20 cellular contexts compared by ENCODE assay signal in the genomic region with DNA sequence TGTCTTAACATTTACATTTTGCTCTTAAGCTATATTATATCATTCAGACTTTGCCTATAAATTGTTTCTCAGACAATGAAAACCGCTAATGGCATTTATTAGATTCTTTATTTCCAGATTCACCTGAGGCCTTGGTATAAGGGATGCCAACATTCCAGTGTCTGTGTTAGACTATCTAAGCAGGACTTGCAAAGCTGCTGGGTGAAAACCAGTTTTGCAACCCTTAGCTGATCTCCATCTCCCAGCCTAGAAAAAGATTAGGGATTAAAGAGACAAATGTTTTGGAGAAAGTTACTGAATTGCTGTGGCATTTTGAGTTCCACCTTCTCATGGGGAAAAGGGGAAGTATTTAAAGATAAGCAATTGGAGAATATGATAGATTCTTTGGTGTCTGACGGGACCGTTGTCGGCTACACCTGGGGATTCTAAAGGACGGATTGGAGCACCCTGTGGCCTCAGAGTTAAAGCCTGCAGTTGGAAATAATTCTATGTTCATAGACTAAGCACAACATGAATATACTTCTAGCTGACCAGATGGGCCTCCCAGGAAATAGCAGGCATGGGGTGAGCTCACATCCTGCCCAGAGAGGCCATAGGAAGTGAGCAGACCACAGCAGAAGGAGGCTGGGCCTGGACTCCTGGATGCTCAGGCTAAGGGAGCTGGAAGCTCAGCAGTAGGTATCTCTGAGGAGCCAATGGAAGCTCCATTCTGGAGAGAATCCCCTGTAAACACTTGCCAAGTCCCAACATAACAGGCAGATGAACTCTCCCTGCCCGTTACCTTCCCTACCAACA. TPM values are rescaled to one million over a fixed set of nuclear protein-coding genes. Genes with fewer than 3 reads are reported as not detected.
A peak's percentile ranks its signal among the peaks of the same experiment; 100 is the strongest.
DNase-seq lines count a peak whose midpoint lies in the region; FAIRE-seq and TF ChIP-seq lines count a peak whose summit lies in the region.
"Had no signal": no experiment of that assay in that cellular context is flagged by ENCODE, and none has a peak within 500 bp of the region (broad histone marks: within the 10 kb centered on the region; RNA-seq: fewer than 3 reads in every experiment).

No MANE protein-coding gene starts in this region.

- H3K36me3 ChIP-seq in PC-9 (ENCODE audit: low read depth) (no peaks in the 10 kb centered on the region), endothelial cell of umbilical vein (ENCODE audit: control insufficient read depth in 2 of 2, extremely low read depth in 1 of 2, insufficient read depth in 2 of 2, low read length in 2 of 2) (no peaks in the 10 kb centered on the region), stomach (no peaks in the 10 kb centered on the region), esophagus squamous epithelium (no peaks in the 10 kb centered on the region)
- H3K36me3 ChIP-seq: pancreas had no signal

- WGBS in stomach, 5 donors: 48 to 62% (median 51%) methylated on average over 6 of the region's 6 CpGs
- WGBS in esophagus squamous epithelium, 2 donors: 50 to 55% methylated on average over 6 of the region's 6 CpGs

- DNase-seq in SKM-1 treated with dmso at 0.1 percent for 144 hours (lab: John Stamatoyannopoulos, UW; ENCODE audit: unreplicated experiment): peak; percentile 12
- no peak for DNase-seq in SKM-1 (lab: John Stamatoyannopoulos, UW; ENCODE audit: unreplicated experiment)
- peak; percentile 11 to 66 for DNase-seq in PC-9
- peak; percentile 10 for DNase-seq in endothelial cell of umbilical vein (ENCODE audit: low read depth, low spot score)
- DNase-seq in stomach: no peak
- DNase-seq in esophagus squamous epithelium (lab: John Stamatoyannopoulos, UW): no peak
- no peak for DNase-seq in anterior cingulate cortex (lab: John Stamatoyannopoulos, UW)
- no peak for DNase-seq in stimulated activated CD4-positive, alpha-beta T cell treated with anti-CD3 and anti-CD28 coated beads, Interleukin-4, amount 100 ng/mL, for 24 hours
- DNase-seq: caudate nucleus; naive thymus-derived CD8-positive, alpha-beta T cell; NCI-H2029; pancreas; Right ventricle myocardium superior; stimulated activated CD4-positive, alpha-beta T cell treated with anti-CD3 and anti-CD28 coated beads, Interleukin-4, amount 100 ng/mL, for 4 hours; substantia nigra; T-helper 2 cell had no signal

- no TSS peak for BruUV-seq in PC-9 (replicated peaks; lab: Mats Ljungman, UMichigan)
- no TSS peak for BruUV-seq in endothelial cell of umbilical vein (replicated peaks; lab: Mats Ljungman, UMichigan)

- no peak overlapping the region for H2AFZ ChIP-seq in PC-9
- H2AFZ ChIP-seq in endothelial cell of umbilical vein (ENCODE audit: low read depth, low read length): peak overlapping the region; percentile 68

- TF ChIP-seq CTCF in PC-9 (conservative IDR thresholded peaks at IDR 0.05): no peak
- TF ChIP-seq CTCF in endothelial cell of umbilical vein (IDR thresholded peaks at IDR 0.05; ENCODE audit: extremely low read depth in 1 of 2, insufficient read depth in 1 of 2, low read depth in 1 of 2, low read length in 2 of 2): no peak
- no peak for TF ChIP-seq CTCF in stomach (IDR thresholded peaks at IDR 0.05)
- TF ChIP-seq CTCF in esophagus squamous epithelium (IDR thresholded peaks at IDR 0.05): no peak

- no peak overlapping the region for H3K4me2 ChIP-seq in PC-9
- peak overlapping the region; percentile 8 for H3K4me2 ChIP-seq in endothelial cell of umbilical vein (ENCODE audit: insufficient read depth, low read length)

- POLR2A ChIA-PET in PC-9 (lab: Charles Lee; ENCODE audit: unreplicated experiment): no interaction called here
- POLR2A ChIA-PET in endothelial cell of umbilical vein (lab: Charles Lee): no interaction called here

- H3K27me3 ChIP-seq in PC-9 (ENCODE audit: insufficient read depth, low read depth) (no peaks in the 10 kb centered on the region), endothelial cell of umbilical vein (ENCODE audit: control insufficient read depth in 2 of 2, insufficient read depth in 2 of 2, low read length in 2 of 2) (no peaks in the 10 kb centered on the region), stomach (no peaks in the 10 kb centered on the region), esophagus squamous epithelium (no peaks in the 10 kb centered on the region)
- H3K27me3 ChIP-seq: pancreas had no signal

- 0 out of 2 replicates have a peak, but pooled peaks cover 3% of the 10 kb centered on the region for H3K9me2 ChIP-seq in PC-9 (ENCODE audit: insufficient read depth)

- dilution Hi-C loops in endothelial cell of umbilical vein (cut with MboI; ENCODE audit: extremely low pct_ligation_motif_present, low sequenced_read_pairs): no loop called here

- H3K4me1 ChIP-seq in PC-9 (replicated peaks; ENCODE audit: insufficient read depth) (no peaks in the 10 kb centered on the region), endothelial cell of umbilical vein (ENCODE audit: control insufficient read depth, extremely low read depth, insufficient read depth, low read length) (peaks cover 15% of the 10 kb centered on the region), stomach (peaks cover 14 to 19% (median 15%) of the 10 kb centered on the region in 4 donors), esophagus squamous epithelium (peaks cover 8 to 26% (median 15%) of the 10 kb centered on the region in 3 donors)

- H4K20me1 ChIP-seq in PC-9 (ENCODE audit: insufficient read depth) (no peaks in the 10 kb centered on the region), endothelial cell of umbilical vein (replicated peaks; ENCODE audit: control insufficient read depth, extremely low read depth, insufficient read depth, low read length) (no peaks in the 10 kb centered on the region)

- H3K27ac ChIP-seq in PC-9 (no peak overlapping the region), endothelial cell of umbilical vein (ENCODE audit: insufficient read depth, low read depth, low read length) (peak overlapping the region; percentile 23), stomach (peak overlapping the region; percentile 20 to 75 (median 51)), esophagus squamous epithelium (no peak overlapping the region)

- no peaks in the 10 kb centered on the region for H3K9me1 ChIP-seq in endothelial cell of umbilical vein (replicated peaks; ENCODE audit: control insufficient read depth, extremely low read depth, insufficient read depth, low read length)

- no peaks in the 10 kb centered on the region for H3F3A ChIP-seq in PC-9 (ENCODE audit: insufficient read depth, low read depth)

- CTCF ChIA-PET in PC-9 (lab: Charles Lee) (no interaction called here), endothelial cell of umbilical vein (lab: Charles Lee) (interaction anchor here (1.0 to 1.8 kb wide), 5 partner anchors 10 to 311 kb away, joined by 3 to 4 read pairs (median 4); a partner anchor contains a TSS)

- no peaks in the 10 kb centered on the region for H3K79me2 ChIP-seq in PC-9 (ENCODE audit: low read depth)
- H3K79me2 ChIP-seq in endothelial cell of umbilical vein (ENCODE audit: control insufficient read depth, insufficient read depth, low read length): no peaks in the 10 kb centered on the region

- no peak overlapping the region for H3K9ac ChIP-seq in endothelial cell of umbilical vein (replicated peaks; ENCODE audit: extremely low read depth, insufficient read depth, low read length)

- H3K9me3 ChIP-seq in PC-9 (ENCODE audit: insufficient read depth, low read depth): no peaks in the 10 kb centered on the region
- H3K9me3 ChIP-seq in endothelial cell of umbilical vein (replicated peaks; ENCODE audit: control insufficient read depth, insufficient read depth, low read length): no peaks in the 10 kb centered on the region
- no peaks in the 10 kb centered on the region for H3K9me3 ChIP-seq in stomach
- H3K9me3 ChIP-seq in esophagus squamous epithelium: no peaks in the 10 kb centered on the region
- H3K9me3 ChIP-seq: pancreas had no signal

- H3K4me3 ChIP-seq in PC-9: no peak overlapping the region
- no peak overlapping the region for H3K4me3 ChIP-seq in endothelial cell of umbilical vein (replicated peaks in 1 of 3; ENCODE audit: insufficient read depth in 1 of 3, low read depth in 1 of 3, low read length in 3 of 3)
- no peak overlapping the region for H3K4me3 ChIP-seq in stomach
- H3K4me3 ChIP-seq in esophagus squamous epithelium: no peak overlapping the region
- H3K4me3 ChIP-seq: lung, pancreas had no signal

- TF ChIP-seq POLR2A in endothelial cell of umbilical vein (IDR thresholded peaks at IDR 0.05; ENCODE audit: low read depth, low read length): no peak
- no peak for TF ChIP-seq POLR2A in stomach (IDR thresholded peaks at IDR 0.05)
- TF ChIP-seq POLR2A in esophagus squamous epithelium (IDR thresholded peaks at IDR 0.05): no peak

- no peak for TF ChIP-seq EP300 in stomach (IDR thresholded peaks at IDR 0.05)

- FAIRE-seq in endothelial cell of umbilical vein (lab: Jason Lieb, UNC): no peak
- FAIRE-seq: A204.1, D721Med, pancreas had no signal

- intact Hi-C loops in PC-9 (cut with micrococcal nuclease; ENCODE audit: unreplicated experiment) (no loop called here), endothelial cell of umbilical vein (cut with micrococcal nuclease) (loop anchor here (5.0 kb wide), 1 partner anchor 49 kb away; no protein-coding TSS in a partner anchor), stomach (cut with DNase I; ENCODE audit: low total_unique reads) (no loop called here), esophagus squamous epithelium (cut with DNase I) (no loop called here)

TF ChIP-seq in endothelial cell of umbilical vein, 7 proteins besides CTCF, POLR2A, EP300 and RAD21 (continues in another document):
- TF ChIP-seq, protein P1, sequence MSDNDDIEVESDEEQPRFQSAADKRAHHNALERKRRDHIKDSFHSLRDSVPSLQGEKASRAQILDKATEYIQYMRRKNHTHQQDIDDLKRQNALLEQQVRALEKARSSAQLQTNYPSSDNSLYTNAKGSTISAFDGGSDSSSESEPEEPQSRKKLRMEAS (IDR thresholded peaks at IDR 0.05; ENCODE audit: insufficient read depth, insufficient read length): no peak
- TF ChIP-seq POLR2AphosphoS5 (IDR thresholded peaks at IDR 0.05; ENCODE audit: insufficient read depth, low read depth, low read length): no peak
- no peak for TF ChIP-seq GATA2 (IDR thresholded peaks at IDR 0.05; ENCODE audit: insufficient read depth, insufficient read length, low read depth, low read length)
- no peak for TF ChIP-seq JUN (IDR thresholded peaks at IDR 0.05; ENCODE audit: borderline replicate concordance, insufficient read depth, insufficient read length, low read depth)

RNA-seq across cellular contexts. Expression of a gene that starts 21.8 kb away (rescaled TPM):
- total RNA-seq in PC-9 (2021) (0.30 and 0.35 TPM in 2 replicates), endothelial cell of umbilical vein (5.0 and 7.1 TPM in 2 replicates), stomach (10 to 100 TPM in 3 of 5 donors, 1 to 10 TPM in 2; 2.0 to 40.2 (median 15.1) TPM), esophagus squamous epithelium (1 to 10 TPM; 1.5 to 9.2 (median 3.2) TPM)
- polyA plus RNA-seq in endothelial cell of umbilical vein (13.5 and 14.6 TPM in 2 replicates), stomach (10 to 100 TPM in 1 of 3 donors, 1 to 10 TPM in 2; 5.8 to 15.3 (median 6.8) TPM)
- 4.8 and 5.8 TPM in 2 replicates for polyA plus RNA-seq in endothelial cell of umbilical vein (2011; cell fraction: cytosol; rRNA removed)
- 63.9 and 99.7 TPM in 2 replicates for polyA plus RNA-seq in endothelial cell of umbilical vein (2011; cell fraction: nucleus; rRNA removed)
- 2.1 and 3.2 TPM in 2 replicates for polyA plus RNA-seq in endothelial cell of umbilical vein (2012)
- 15.2 and 18.3 TPM in 2 replicates for polyA minus RNA-seq in endothelial cell of umbilical vein
- 0.51 TPM for polyA minus RNA-seq in endothelial cell of umbilical vein (2011; cell fraction: cytosol; rRNA and poly(A)+ RNA removed)
- 20.0 and 22.9 TPM in 2 replicates for polyA minus RNA-seq in endothelial cell of umbilical vein (2011; cell fraction: nucleus; rRNA and poly(A)+ RNA removed)
- total RNA-seq: activated T-helper 2 cell treated with anti-CD3 and anti-CD28 coated beads, Interferon-gamma antibody, Interleukin-2, Interleukin-4, amounts not matched to agents 10 μg/mL and 5 μg/mL and 100 μg/mL, durations not matched to agents 14 hours and 24 hours and 36 hours; naive thymus-derived CD8-positive, alpha-beta T cell had no signal
- polyA plus RNA-seq: naive thymus-derived CD8-positive, alpha-beta T cell had no signal

Comparison
In these comparisons a context has a peak if more than half of its experiments do, and no peak if none do; other contexts are left out.
1. DNase-seq: peak in SKM-1 treated with dmso at 0.1 percent for 144 hours (single experiment), PC-9 (2 of 2) and endothelial cell of umbilical vein (single experiment); none in SKM-1 (single experiment), stomach (single experiment), esophagus squamous epithelium (single experiment), anterior cingulate cortex (0 of 58) and stimulated activated CD4-positive, alpha-beta T cell treated with anti-CD3 and anti-CD28 coated beads, Interleukin-4, amount 100 ng/mL, for 24 hours (single experiment).
2. H3K27ac ChIP-seq: peak in endothelial cell of umbilical vein (single experiment) and stomach (5 of 5); none in PC-9 (single experiment) and esophagus squamous epithelium (0 of 4).